ENCODE assay signal across 19 cellular contexts in the genomic region with DNA sequence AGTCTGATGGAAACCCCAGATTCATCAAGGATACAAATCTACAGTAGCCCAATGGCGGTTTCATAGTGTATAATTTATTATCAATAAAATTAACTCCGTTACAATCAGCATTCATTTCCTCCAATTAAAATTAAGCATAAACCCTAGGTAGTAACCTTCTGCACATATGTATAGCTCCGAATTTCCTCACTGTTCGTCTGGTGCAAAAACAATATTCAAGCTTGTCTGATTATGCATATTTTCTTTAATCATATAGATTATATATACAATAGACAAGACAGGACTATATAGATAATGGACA. TPM values are rescaled to one million over a fixed set of nuclear protein-coding genes. Genes with fewer than 3 reads are reported as not detected.
A peak's percentile ranks its signal among the peaks of the same experiment; 100 is the strongest.
DNase-seq lines count a peak whose midpoint lies in the region; ATAC-seq and TF ChIP-seq lines count a peak whose summit lies in the region.
"Had no signal": no experiment of that assay in that cellular context is flagged by ENCODE, and none has a peak within 500 bp of the region (broad histone marks: within the 10 kb centered on the region; RNA-seq: fewer than 3 reads in every experiment).

No MANE protein-coding gene starts in this region.

- peak overlapping the region; percentile 87 for H3K4me3 ChIP-seq in AG10803 (ENCODE audit: low read length)
- peak overlapping the region; percentile 59; the same call in 1 of the 2 replicates for H3K4me3 ChIP-seq in HUES6 (ENCODE audit: low read depth, low read length)
- H3K4me3 ChIP-seq: dorsolateral prefrontal cortex had no signal

- H3K36me3 Mint-ChIP-seq in neural crest cell (ENCODE audit: low read depth): peaks cover 9% of the 10 kb centered on the region
- H3K36me3 Mint-ChIP-seq: activated naive CD4-positive, alpha-beta T cell treated with anti-CD3 and anti-CD28 coated beads, Interleukin-2, amount 50 U/mL, for 72 hours had no signal

- peak overlapping the region; percentile 93 for H3K9ac ChIP-seq in HUES6 (ENCODE audit: low read length)
- H3K9ac ChIP-seq: SK-N-SH had no signal

- no peak overlapping the region for H3K27ac Mint-ChIP-seq in neural crest cell (ENCODE audit: unreplicated experiment)
- H3K27ac Mint-ChIP-seq: activated naive CD4-positive, alpha-beta T cell treated with anti-CD3 and anti-CD28 coated beads, Interleukin-2, amount 50 U/mL, for 72 hours had no signal

- H3K27ac ChIP-seq in HUES6 (ENCODE audit: low read depth, low read length) (no peak overlapping the region), epithelial cell of prostate (peak overlapping the region; percentile 93)
- H3K27ac ChIP-seq: dorsolateral prefrontal cortex had no signal

- H3K27me3 Mint-ChIP-seq in neural crest cell (ENCODE audit: low read depth): peaks cover 95% of the 10 kb centered on the region

- H3K36me3 ChIP-seq in HUES6 (ENCODE audit: control insufficient read depth, insufficient read depth, low read length): no peaks in the 10 kb centered on the region; the same call in 1 of the 2 replicates

- peak overlapping the region; percentile 79 for H3K4me3 Mint-ChIP-seq in neural crest cell

- H3K9me3 Mint-ChIP-seq in neural crest cell: no peaks in the 10 kb centered on the region
- H3K9me3 Mint-ChIP-seq: activated naive CD4-positive, alpha-beta T cell treated with anti-CD3 and anti-CD28 coated beads, Interleukin-2, amount 50 U/mL, for 72 hours had no signal

- peaks cover 100% of the 10 kb centered on the region for H3K27me3 ChIP-seq in HUES6 (ENCODE audit: control insufficient read depth, insufficient read depth, low read length)

- H3K9me3 ChIP-seq in HUES6 (ENCODE audit: control insufficient read depth, insufficient read depth, low read depth, low read length): no peaks in the 10 kb centered on the region
- H3K9me3 ChIP-seq: SK-N-SH had no signal

- TF ChIP-seq CTCF in AG10803 (conservative IDR thresholded peaks at IDR 0.05; ENCODE audit: low read length) (no peak), neural crest cell (conservative IDR thresholded peaks at IDR 0.05) (no peak)

- peaks cover 12% of the 10 kb centered on the region for H3K4me1 Mint-ChIP-seq in neural crest cell

- H3K4me1 ChIP-seq in HUES6 (ENCODE audit: control insufficient read depth, insufficient read depth, low read length): peaks cover 29% of the 10 kb centered on the region

- ATAC-seq in GM21786 (IDR thresholded peaks at IDR 0.05; ENCODE audit: unreplicated experiment): no peak
- ATAC-seq: activated naive CD4-positive, alpha-beta T cell treated with anti-CD3 and anti-CD28 coated beads, Interleukin-2, amount 50 U/mL, for 72 hours; left cardiac atrium had no signal

- DNase-seq in AG10803 (ENCODE audit: low read depth) (no peak), epithelial cell of prostate (ENCODE audit: low read depth, low spot score) (no peak), neural crest cell (ENCODE audit: low read depth, low spot score) (no peak), pons (ENCODE audit: low spot score) (no peak), iPS-NIHi7 (ENCODE audit: extremely low spot score) (no peak)
- DNase-seq in activated naive CD4-positive, alpha-beta T cell treated with Interleukin-2 at 50 U/mL for 16 hours: no peak
- DNase-seq: activated CD4-positive, alpha-beta T cell treated with anti-CD3 and anti-CD28 coated beads for 48 hours; COR-L47; GDM1; NCI-H2029; NCI-H524; SK-N-SH had no signal

RNA-seq across cellular contexts. Expression of gene HOXA9, which starts 2.8 kb away (rescaled TPM):
- total RNA-seq in neural crest cell: 9.0 and 10.0 TPM in 2 replicates
- total RNA-seq: activated naive CD4-positive, alpha-beta T cell treated with anti-CD3 and anti-CD28 coated beads, Interleukin-2, amount 50 U/mL, for 72 hours; dorsolateral prefrontal cortex; left cardiac atrium; OCI-LY7 had no signal

RNA-seq across cellular contexts. Expression of gene HOXA7, which starts 6.0 kb away (rescaled TPM):
- total RNA-seq in neural crest cell: 7.1 and 8.8 TPM in 2 replicates
- total RNA-seq: activated naive CD4-positive, alpha-beta T cell treated with anti-CD3 and anti-CD28 coated beads, Interleukin-2, amount 50 U/mL, for 72 hours; dorsolateral prefrontal cortex had no signal

RNA-seq across cellular contexts. Expression of gene HOXA3, which starts 10.1 kb away (rescaled TPM):
- total RNA-seq in neural crest cell: 10.6 and 11.3 TPM in 2 replicates
- total RNA-seq: activated naive CD4-positive, alpha-beta T cell treated with anti-CD3 and anti-CD28 coated beads, Interleukin-2, amount 50 U/mL, for 72 hours had no signal

RNA-seq across cellular contexts. Expression of gene HOXA10, which starts 11.6 kb away (rescaled TPM):
- total RNA-seq in neural crest cell: 0.35 TPM in 1 of 2 replicates, not detected in the other
- total RNA-seq: activated naive CD4-positive, alpha-beta T cell treated with anti-CD3 and anti-CD28 coated beads, Interleukin-2, amount 50 U/mL, for 72 hours; OCI-LY7 had no signal

RNA-seq across cellular contexts. Expression of gene HOXA6, which starts 14.9 kb away (rescaled TPM):
- 1.6 and 2.0 TPM in 2 replicates for total RNA-seq in neural crest cell
- total RNA-seq: dorsolateral prefrontal cortex, left cardiac atrium, mononuclear cell had no signal
